ENCODE assay signal across 10 cellular contexts in genomic region chr20:62797671-62798532, GRCh38. TPM values are rescaled to one million over a fixed set of nuclear protein-coding genes. Genes with fewer than 3 reads are reported as not detected.
DNase-seq lines count a peak whose midpoint lies in the region; ATAC-seq and TF ChIP-seq lines count a peak whose summit lies in the region.
"Had no signal": no experiment of that assay in that cellular context is flagged by ENCODE, and none has a peak within 500 bp of the region (broad histone marks: within the 10 kb centered on the region; RNA-seq: fewer than 3 reads in every experiment).

No MANE protein-coding gene starts in this region.

- DNase-seq in activated CD4-positive, alpha-beta T cell treated with anti-CD3 and anti-CD28 coated beads, Interleukin-2, amount 10 ng/mL, durations not matched to agents 7 days and 5 days: no peak
- DNase-seq in activated CD4-positive, alpha-beta T cell treated with anti-CD3 and anti-CD28 coated beads for 4 hours: no peak
- DNase-seq in WTC11 (ENCODE audit: low spot score) (no peak), glutamatergic neuron (no peak), COR-L47 (lab: John Stamatoyannopoulos, UW) (no peak), dermis blood vessel endothelial cell (no peak), lower lobe of right lung (no peak)
- no peak for DNase-seq in stimulated activated effector memory CD8-positive, alpha-beta T cell treated with anti-CD3 and anti-CD28 coated beads, Interleukin-12 subunit alpha, Interleukin-12 subunit beta, amount 100 ng/mL, for 72 hours (ENCODE audit: low spot score in 2 of 2)
- DNase-seq: NCI-H1436 treated with DMSO at 0.1 percent for 48 hours, T-helper 9 cell had no signal

- H3K9me3 Mint-ChIP-seq in activated CD4-positive, alpha-beta T cell treated with anti-CD3 and anti-CD28 coated beads, Interleukin-2, amount 10 ng/mL, durations not matched to agents 7 days and 5 days: no peaks in the 10 kb centered on the region
- no peaks in the 10 kb centered on the region for H3K9me3 Mint-ChIP-seq in WTC11
- H3K9me3 Mint-ChIP-seq in glutamatergic neuron (ENCODE audit: unreplicated experiment): peaks cover 4% of the 10 kb centered on the region
- H3K9me3 Mint-ChIP-seq in stimulated activated effector memory CD8-positive, alpha-beta T cell treated with anti-CD3 and anti-CD28 coated beads, Interleukin-12 subunit alpha, Interleukin-12 subunit beta, amount 100 ng/mL, for 72 hours: no peaks in the 10 kb centered on the region

- ATAC-seq in WTC11: no peak
- no peak for ATAC-seq in stimulated activated effector memory CD8-positive, alpha-beta T cell treated with anti-CD3 and anti-CD28 coated beads, Interleukin-12 subunit alpha, Interleukin-12 subunit beta, amount 100 ng/mL, for 72 hours
- ATAC-seq in lower lobe of right lung: no peak

- peaks cover 20% of the 10 kb centered on the region for H3K36me3 Mint-ChIP-seq in activated CD4-positive, alpha-beta T cell treated with anti-CD3 and anti-CD28 coated beads, Interleukin-2, amount 10 ng/mL, durations not matched to agents 7 days and 5 days (ENCODE audit: low read depth)
- H3K36me3 Mint-ChIP-seq in WTC11 (peaks cover 30% of the 10 kb centered on the region), glutamatergic neuron (ENCODE audit: unreplicated experiment) (peaks cover 7% of the 10 kb centered on the region)
- H3K36me3 Mint-ChIP-seq in stimulated activated effector memory CD8-positive, alpha-beta T cell treated with anti-CD3 and anti-CD28 coated beads, Interleukin-12 subunit alpha, Interleukin-12 subunit beta, amount 100 ng/mL, for 72 hours: peaks cover 72% of the 10 kb centered on the region

- peaks cover 36% of the 10 kb centered on the region for H3K36me3 ChIP-seq in lower lobe of right lung

- no peaks in the 10 kb centered on the region for H3K9me3 ChIP-seq in lower lobe of right lung

- intact Hi-C loops in lower lobe of right lung (cut with DNase I): no loop called here

- peak overlapping the region; percentile 78 for H3K4me3 Mint-ChIP-seq in activated CD4-positive, alpha-beta T cell treated with anti-CD3 and anti-CD28 coated beads, Interleukin-2, amount 10 ng/mL, durations not matched to agents 7 days and 5 days
- H3K4me3 Mint-ChIP-seq in WTC11 (peak overlapping the region; percentile 83), glutamatergic neuron (ENCODE audit: unreplicated experiment) (peak overlapping the region; percentile 80)
- peak overlapping the region; percentile 80 for H3K4me3 Mint-ChIP-seq in stimulated activated effector memory CD8-positive, alpha-beta T cell treated with anti-CD3 and anti-CD28 coated beads, Interleukin-12 subunit alpha, Interleukin-12 subunit beta, amount 100 ng/mL, for 72 hours

- no peak for TF ChIP-seq CTCF in WTC11 (IDR thresholded peaks at IDR 0.05)
- TF ChIP-seq CTCF in glutamatergic neuron (IDR thresholded peaks at IDR 0.05; ENCODE audit: partially characterized antibody, unreplicated experiment): no peak
- TF ChIP-seq CTCF in lower lobe of right lung (IDR thresholded peaks at IDR 0.05): no peak

- H3K4me1 Mint-ChIP-seq in activated CD4-positive, alpha-beta T cell treated with anti-CD3 and anti-CD28 coated beads, Interleukin-2, amount 10 ng/mL, durations not matched to agents 7 days and 5 days: peaks cover 38% of the 10 kb centered on the region
- H3K4me1 Mint-ChIP-seq in WTC11 (peaks cover 4% of the 10 kb centered on the region), glutamatergic neuron (ENCODE audit: low read depth, unreplicated experiment) (no peaks in the 10 kb centered on the region)
- peaks cover 31% of the 10 kb centered on the region for H3K4me1 Mint-ChIP-seq in stimulated activated effector memory CD8-positive, alpha-beta T cell treated with anti-CD3 and anti-CD28 coated beads, Interleukin-12 subunit alpha, Interleukin-12 subunit beta, amount 100 ng/mL, for 72 hours

- H3K27ac Mint-ChIP-seq in activated CD4-positive, alpha-beta T cell treated with anti-CD3 and anti-CD28 coated beads, Interleukin-2, amount 10 ng/mL, durations not matched to agents 7 days and 5 days: peak overlapping the region; percentile 82
- H3K27ac Mint-ChIP-seq in WTC11: peak overlapping the region; percentile 82; the same call in 1 of the 2 replicates
- peak overlapping the region; percentile 48 for H3K27ac Mint-ChIP-seq in glutamatergic neuron (ENCODE audit: unreplicated experiment)
- peak overlapping the region; percentile 76 for H3K27ac Mint-ChIP-seq in stimulated activated effector memory CD8-positive, alpha-beta T cell treated with anti-CD3 and anti-CD28 coated beads, Interleukin-12 subunit alpha, Interleukin-12 subunit beta, amount 100 ng/mL, for 72 hours

- no peak overlapping the region for H3K4me3 ChIP-seq in lower lobe of right lung

- POLR2A ChIA-PET in activated CD4-positive, alpha-beta T cell treated with anti-CD3 and anti-CD28 coated beads, Interleukin-2, amount 10 ng/mL, durations not matched to agents 7 days and 5 days (lab: Charles Lee): no interaction called here
- POLR2A ChIA-PET in WTC11 (lab: Charles Lee): no interaction called here

- CTCF ChIA-PET in activated CD4-positive, alpha-beta T cell treated with anti-CD3 and anti-CD28 coated beads, Interleukin-2, amount 10 ng/mL, durations not matched to agents 7 days and 5 days (lab: Charles Lee): interaction anchor here (2.3 kb wide), 1 partner anchor 10 kb away, joined by 15 read pairs; no protein-coding TSS in a partner anchor
- CTCF ChIA-PET in WTC11 (lab: Charles Lee): interaction anchor here (1.8 kb wide), 1 partner anchor 10 kb away, joined by 8 read pairs; no protein-coding TSS in a partner anchor

- peaks cover 29% of the 10 kb centered on the region for H3K4me1 ChIP-seq in lower lobe of right lung

- no peaks in the 10 kb centered on the region for H3K27me3 Mint-ChIP-seq in activated CD4-positive, alpha-beta T cell treated with anti-CD3 and anti-CD28 coated beads, Interleukin-2, amount 10 ng/mL, durations not matched to agents 7 days and 5 days
- peaks cover 11% of the 10 kb centered on the region for H3K27me3 Mint-ChIP-seq in WTC11 (ENCODE audit: low read depth)
- H3K27me3 Mint-ChIP-seq in glutamatergic neuron (ENCODE audit: unreplicated experiment): peaks cover 13% of the 10 kb centered on the region

- H3K27ac ChIP-seq in lower lobe of right lung: no peak overlapping the region

- H3K27me3 ChIP-seq in lower lobe of right lung (ENCODE audit: low read depth): no peaks in the 10 kb centered on the region

TF ChIP-seq in WTC11, 78 proteins besides CTCF, POLR2A, EP300 and RAD21:
- TF ChIP-seq RORB (CRISPR knock-in tag; IDR thresholded peaks at IDR 0.05) (no peak), ZNF512 (CRISPR knock-in tag; IDR thresholded peaks at IDR 0.05; ENCODE audit: borderline replicate concordance) (no peak)
TF ChIP-seq in WTC11: peak in this region for 0.

RNA-seq across cellular contexts. Expression of gene MRGBP, which starts 1.6 kb away (rescaled TPM):
- total RNA-seq in activated CD4-positive, alpha-beta T cell treated with anti-CD3 and anti-CD28 coated beads, Interleukin-2, amount 10 ng/mL, durations not matched to agents 7 days and 5 days: 10 to 100 TPM; 14.4 to 14.5 TPM
- total RNA-seq in WTC11 (2021) (20.0 to 20.8 TPM (median 20.2 TPM) in 3 replicates), glutamatergic neuron (ENCODE audit: unreplicated experiment) (15.6 TPM), dermis blood vessel endothelial cell (18.5 and 19.5 TPM in 2 replicates), lower lobe of right lung (8.3 TPM)

RNA-seq across cellular contexts. Expression of gene OGFR, which starts 6.7 kb away (rescaled TPM):
- total RNA-seq in activated CD4-positive, alpha-beta T cell treated with anti-CD3 and anti-CD28 coated beads, Interleukin-2, amount 10 ng/mL, durations not matched to agents 7 days and 5 days: 10 to 100 TPM; 82.4 to 84.9 TPM
- 32.5 to 43.3 TPM (median 33.8 TPM) in 3 replicates for total RNA-seq in WTC11 (2021)
- 70.5 TPM for total RNA-seq in glutamatergic neuron (ENCODE audit: unreplicated experiment)
- total RNA-seq in dermis blood vessel endothelial cell: 48.8 and 58.4 TPM in 2 replicates
- total RNA-seq in lower lobe of right lung: 69.4 TPM

RNA-seq across cellular contexts. Expression of gene COL9A3, which starts 18.9 kb away (rescaled TPM):
- total RNA-seq in activated CD4-positive, alpha-beta T cell treated with anti-CD3 and anti-CD28 coated beads, Interleukin-2, amount 10 ng/mL, durations not matched to agents 7 days and 5 days: not detected
- total RNA-seq in WTC11 (2021) (115 to 136 TPM (median 123 TPM) in 3 replicates), glutamatergic neuron (ENCODE audit: unreplicated experiment) (78.7 TPM), dermis blood vessel endothelial cell (1.3 and 1.9 TPM in 2 replicates), lower lobe of right lung (0.89 TPM)

Comparison
In these comparisons a context has a peak if more than half of its experiments do, and no peak if none do; other contexts are left out.
1. RNA of gene COL9A3, which starts 18.9 kb away (total RNA-seq): 115 to 136 TPM in WTC11 and 78.7 TPM in glutamatergic neuron (single experiment); 1.3 to 1.9 TPM in dermis blood vessel endothelial cell, 0.89 TPM in lower lobe of right lung (single experiment) and not detected in activated CD4-positive, alpha-beta T cell treated with anti-CD3 and anti-CD28 coated beads, Interleukin-2, amount 10 ng/mL, durations not matched to agents 7 days and 5 days; every median in the first group is over 10 times any median in the second.
2. Peak in every context shown above with its lines, with median percentiles within 50 percentile points of each other: H3K27ac Mint-ChIP-seq and H3K4me3 Mint-ChIP-seq.